ENCODE assay signal across 14 cellular contexts in genomic region chr5:94632024-94632423, GRCh38. TPM values are rescaled to one million over a fixed set of nuclear protein-coding genes. Genes with fewer than 3 reads are reported as not detected.
DNase-seq lines count a peak whose midpoint lies in the region; ATAC-seq, FAIRE-seq and TF ChIP-seq lines count a peak whose summit lies in the region.
"Had no signal": no experiment of that assay in that cellular context is flagged by ENCODE, and none has a peak within 500 bp of the region (broad histone marks: within the 10 kb centered on the region; RNA-seq: fewer than 3 reads in every experiment).

No MANE protein-coding gene starts in this region.

- no peak overlapping the region for H3K4me3 Mint-ChIP-seq in astrocyte (ENCODE audit: unreplicated experiment)
- H3K4me3 Mint-ChIP-seq: T-helper 17 cell had no signal

- no peaks in the 10 kb centered on the region for H3K36me3 Mint-ChIP-seq in astrocyte (ENCODE audit: low read depth, unreplicated experiment)

- WGBS in body of pancreas, 2 donors, result 66 to 80% methylated on average over 2 of the region's 2 CpGs

- H3K9ac ChIP-seq in astrocyte (ENCODE audit: low read length), result no peak overlapping the region

- TF ChIP-seq POLR2A in body of pancreas (IDR thresholded peaks at IDR 0.05) (no peak), uterus (IDR thresholded peaks at IDR 0.05) (no peak)

- ATAC-seq in GM18520 (IDR thresholded peaks at IDR 0.05; ENCODE audit: unreplicated experiment), result peak; percentile 79
- ATAC-seq in GM21447 (IDR thresholded peaks at IDR 0.05; ENCODE audit: unreplicated experiment), result peak; percentile 98
- peak; percentile 98 for ATAC-seq in HG03095 (IDR thresholded peaks at IDR 0.05; ENCODE audit: unreplicated experiment)
- ATAC-seq in body of pancreas, result no peak
- ATAC-seq: T-helper 17 cell had no signal

- H3K4me1 ChIP-seq in astrocyte (ENCODE audit: insufficient read depth, low read length), result no peaks in the 10 kb centered on the region
- H3K4me1 ChIP-seq in body of pancreas, result no peaks in the 10 kb centered on the region
- no peaks in the 10 kb centered on the region for H3K4me1 ChIP-seq in uterus
- H3K4me1 ChIP-seq: esophagus squamous epithelium, upper lobe of left lung had no signal

- H3K79me2 ChIP-seq in astrocyte (ENCODE audit: insufficient read depth, low read length), result peaks cover 13% of the 10 kb centered on the region

- H3K27me3 ChIP-seq in astrocyte (ENCODE audit: insufficient read depth, low read length) (no peaks in the 10 kb centered on the region), body of pancreas (no peaks in the 10 kb centered on the region), uterus (no peaks in the 10 kb centered on the region)
- H3K27me3 ChIP-seq: esophagus squamous epithelium, upper lobe of left lung had no signal

- no peak for FAIRE-seq in astrocyte (lab: Jason Lieb, UNC)
- FAIRE-seq: keratinocyte had no signal

- H3K4me2 ChIP-seq in astrocyte (ENCODE audit: low read length), result no peak overlapping the region

- no peaks in the 10 kb centered on the region for H3K27me3 Mint-ChIP-seq in astrocyte (ENCODE audit: low read depth, unreplicated experiment)
- H3K27me3 Mint-ChIP-seq: T-helper 17 cell had no signal

- H4K20me1 ChIP-seq in astrocyte (ENCODE audit: insufficient read depth, low read length), result no peaks in the 10 kb centered on the region

- TF ChIP-seq CTCF in astrocyte (IDR thresholded peaks at IDR 0.05; ENCODE audit: insufficient read depth, low read depth, low read length) (no peak), body of pancreas (IDR thresholded peaks at IDR 0.05) (no peak), uterus (IDR thresholded peaks at IDR 0.05) (no peak)

- intact Hi-C loops in body of pancreas (cut with DNase I) (no loop called here), uterus (cut with DNase I; ENCODE audit: low total_unique reads) (no loop called here)

- H3K27ac ChIP-seq in astrocyte (ENCODE audit: low read depth, low read length), result no peak overlapping the region
- no peak overlapping the region for H3K27ac ChIP-seq in body of pancreas
- H3K27ac ChIP-seq in uterus, result no peak overlapping the region
- H3K27ac ChIP-seq: esophagus squamous epithelium, upper lobe of left lung had no signal

- H3K4me3 ChIP-seq in astrocyte (ENCODE audit: insufficient read depth, low read depth, low read length) (no peak overlapping the region), body of pancreas (no peak overlapping the region), uterus (no peak overlapping the region)
- H3K4me3 ChIP-seq: esophagus squamous epithelium, upper lobe of left lung had no signal

- no peak overlapping the region for H2AFZ ChIP-seq in astrocyte (ENCODE audit: low read depth, low read length)

- H3K9me3 ChIP-seq in astrocyte (ENCODE audit: insufficient read depth, low read depth, low read length), result no peaks in the 10 kb centered on the region
- H3K9me3 ChIP-seq in body of pancreas, result no peaks in the 10 kb centered on the region
- no peaks in the 10 kb centered on the region for H3K9me3 ChIP-seq in uterus
- H3K9me3 ChIP-seq: esophagus squamous epithelium, upper lobe of left lung had no signal

- H3K36me3 ChIP-seq in astrocyte (ENCODE audit: insufficient read depth, low read length) (peaks cover 6% of the 10 kb centered on the region), body of pancreas (replicated peaks in 1 of 2; ENCODE audit: insufficient read depth in 1 of 2, low read depth in 2 of 2) (no peaks in the 10 kb centered on the region), uterus (no peaks in the 10 kb centered on the region)

- no peaks in the 10 kb centered on the region for H3K4me1 Mint-ChIP-seq in astrocyte (ENCODE audit: low read depth, unreplicated experiment)

- peak; percentile 7 for DNase-seq in astrocyte (ENCODE audit: low read depth)
- no peak for DNase-seq in occipital lobe (lab: John Stamatoyannopoulos, UW)
- DNase-seq in body of pancreas, result no peak
- DNase-seq in uterus, result no peak
- DNase-seq in NCI-H774 (lab: John Stamatoyannopoulos, UW), result no peak
- DNase-seq: activated CD8-positive, alpha-beta memory T cell treated with anti-CD3 and anti-CD28 coated beads, Interleukin-2, amount 50 U/mL, for 4 hours; esophagus squamous epithelium; NCI-H1048; T-helper 17 cell; upper lobe of left lung had no signal

- no peak overlapping the region for H3K27ac Mint-ChIP-seq in astrocyte (ENCODE audit: unreplicated experiment)
- H3K27ac Mint-ChIP-seq: T-helper 17 cell had no signal

- peaks cover 1% of the 10 kb centered on the region for H3K9me3 Mint-ChIP-seq in astrocyte (ENCODE audit: unreplicated experiment)

RNA-seq across cellular contexts. Expression of gene SLF1, which starts 13.6 kb away (rescaled TPM):
- total RNA-seq in astrocyte (4.0 and 5.3 TPM in 2 replicates), occipital lobe (46.0 TPM), body of pancreas (10 to 100 TPM in 1 of 2 donors, 1 to 10 TPM in 1; 2.3 to 11.2 TPM), uterus (10 to 100 TPM in 2 of 4 donors, 1 to 10 TPM in 2; 5.0 to 18.2 (median 11.8) TPM)

RNA-seq across cellular contexts. Expression of gene KIAA0825, which starts 13.6 kb away (rescaled TPM):
- total RNA-seq in astrocyte (2.5 and 2.9 TPM in 2 replicates), occipital lobe (37.6 TPM), body of pancreas (1 to 10 TPM; 5.7 to 6.6 TPM), uterus (10 to 100 TPM in 1 of 4 donors, 1 to 10 TPM in 3; 1.5 to 34.6 (median 4.5) TPM)
